ENCODE assay signal across 8 cellular contexts in genomic region chr13:33251131-33251629, GRCh38. TPM values are rescaled to one million over a fixed set of nuclear protein-coding genes. Genes with fewer than 3 reads are reported as not detected.
DNase-seq lines count a peak whose midpoint lies in the region; ATAC-seq and TF ChIP-seq lines count a peak whose summit lies in the region.

No MANE protein-coding gene starts in this region.

- DNase-seq in COLO829 (ENCODE audit: low spot score) (peak; percentile 50), KG1 (lab: John Stamatoyannopoulos, UW) (peak; percentile 4), MCF 10A (ENCODE audit: unreplicated experiment) (peak; percentile 88), naive B cell (no peak), NCI-H1417 (lab: John Stamatoyannopoulos, UW) (no peak), glutamatergic neuron (no peak), HuH-7 (ENCODE audit: low spot score) (no peak)

- ATAC-seq in GM21423 (IDR thresholded peaks at IDR 0.05; ENCODE audit: unreplicated experiment) (peak; percentile 65), naive B cell (ENCODE audit: low read depth in 2 of 2) (peak; percentile 40 to 53)

- H3K27ac Mint-ChIP-seq in MCF 10A (ENCODE audit: low read depth, unreplicated experiment) (peak overlapping the region; percentile 76), naive B cell (peak overlapping the region in 2 of 6 donors; percentile 32 to 45), glutamatergic neuron (ENCODE audit: unreplicated experiment) (no peak overlapping the region)

- TF ChIP-seq CTCF in MCF 10A (IDR thresholded peaks at IDR 0.05; ENCODE audit: unreplicated experiment): no peak
- TF ChIP-seq CTCF in glutamatergic neuron (IDR thresholded peaks at IDR 0.05; ENCODE audit: partially characterized antibody, unreplicated experiment): no peak

- H3K36me3 Mint-ChIP-seq in MCF 10A (ENCODE audit: insufficient read depth, unreplicated experiment): peaks cover 41% of the 10 kb centered on the region
- H3K36me3 Mint-ChIP-seq in naive B cell: no peaks in the 10 kb centered on the region
- peaks cover 4% of the 10 kb centered on the region for H3K36me3 Mint-ChIP-seq in glutamatergic neuron (ENCODE audit: unreplicated experiment)

- H3K4me3 Mint-ChIP-seq in MCF 10A (ENCODE audit: unreplicated experiment) (no peak overlapping the region), naive B cell (no peak overlapping the region), glutamatergic neuron (ENCODE audit: unreplicated experiment) (no peak overlapping the region)

- BruUV-seq in MCF 10A (replicated peaks; lab: Mats Ljungman, UMichigan): no TSS peak

- H3K27me3 Mint-ChIP-seq in MCF 10A (ENCODE audit: insufficient read depth, unreplicated experiment) (no peaks in the 10 kb centered on the region), naive B cell (no peaks in the 10 kb centered on the region), glutamatergic neuron (ENCODE audit: unreplicated experiment) (no peaks in the 10 kb centered on the region)

- H3K9me3 Mint-ChIP-seq in MCF 10A (ENCODE audit: unreplicated experiment): no peaks in the 10 kb centered on the region
- H3K9me3 Mint-ChIP-seq in naive B cell: no peaks in the 10 kb centered on the region
- H3K9me3 Mint-ChIP-seq in glutamatergic neuron (ENCODE audit: unreplicated experiment): no peaks in the 10 kb centered on the region

- POLR2A ChIA-PET in MCF 10A (lab: Yijun Ruan, JAX): interaction anchor here (0.6 to 2.2 kb wide), 13 partner anchors 10 to 513 kb away, joined by 3 to 15 read pairs (median 4); partner anchors contain the start of gene STARD13

- intact Hi-C loops in MCF 10A (cut with micrococcal nuclease): no loop called here

- CTCF ChIA-PET in MCF 10A (lab: Yijun Ruan, JAX): interaction anchor here (0.5 to 1.6 kb wide), 7 partner anchors 9 to 385 kb away, joined by 3 to 5 read pairs (median 4); no protein-coding TSS in a partner anchor

- H3K4me1 Mint-ChIP-seq in MCF 10A (ENCODE audit: insufficient read depth, unreplicated experiment) (peaks cover 43% of the 10 kb centered on the region), naive B cell (peaks cover 4 to 10% (median 6%) of the 10 kb centered on the region in 3 donors), glutamatergic neuron (ENCODE audit: low read depth, unreplicated experiment) (peaks cover 1% of the 10 kb centered on the region)

RNA-seq across cellular contexts. Expression of gene STARD13, which starts 34.4 kb away (rescaled TPM):
- total RNA-seq in MCF 10A (2022): 26.3 and 31.9 TPM in 2 replicates
- under 1 TPM in 1 of 6 donors, not detected in 5; 0.61 TPM for polyA plus RNA-seq in naive B cell (ENCODE audit: low read depth in 6 of 6)
- total RNA-seq in glutamatergic neuron (ENCODE audit: unreplicated experiment): 36.4 TPM

Comparison
In these comparisons a context has a peak if more than half of its experiments do, and no peak if none do; other contexts are left out.
1. DNase-seq: peak in COLO829 (single experiment), KG1 (single experiment) and MCF 10A (single experiment); none in naive B cell (single experiment), NCI-H1417 (0 of 3), glutamatergic neuron (single experiment) and HuH-7 (single experiment).